ENCODE assay signal across 8 cellular contexts in the genomic region with DNA sequence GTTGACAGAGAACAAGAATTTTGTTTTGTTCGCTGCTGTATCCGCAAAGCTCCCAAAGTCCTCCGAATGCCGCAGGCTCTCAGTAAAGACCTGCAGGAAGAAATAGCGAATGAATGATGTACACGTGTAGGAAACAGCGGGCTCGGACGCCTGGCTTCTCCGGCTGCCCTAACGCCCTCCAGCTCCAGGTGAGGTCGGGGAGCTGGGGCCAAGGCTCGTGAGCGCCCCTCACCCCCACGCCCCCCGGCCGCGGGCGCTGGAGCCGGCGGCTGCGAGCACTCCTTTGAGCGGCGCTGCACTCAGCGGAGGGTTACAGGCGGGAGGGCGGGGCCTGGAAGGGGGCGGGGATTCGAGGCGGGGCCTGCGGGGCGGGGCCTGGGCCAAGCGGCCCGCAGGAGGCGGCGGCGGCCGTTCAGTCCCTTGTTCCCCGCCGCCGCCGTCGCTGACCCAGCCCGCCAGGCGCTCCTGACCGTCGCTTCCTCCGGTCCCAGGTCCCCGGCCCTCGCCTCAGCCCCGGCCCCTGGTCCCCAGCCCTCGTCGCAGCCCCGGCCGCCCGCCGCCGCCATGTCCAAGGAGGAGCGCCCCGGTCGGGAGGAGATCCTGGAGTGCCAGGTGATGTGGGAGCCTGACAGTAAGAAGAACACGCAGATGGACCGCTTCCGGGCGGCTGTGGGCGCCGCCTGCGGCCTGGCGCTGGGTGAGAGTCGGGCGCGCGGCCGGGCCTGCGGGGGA. TPM values are rescaled to one million over a fixed set of nuclear protein-coding genes. Genes with fewer than 3 reads are reported as not detected.
DNase-seq lines count a peak whose midpoint lies in the region; ATAC-seq and TF ChIP-seq lines count a peak whose summit lies in the region.

A gene with protein sequence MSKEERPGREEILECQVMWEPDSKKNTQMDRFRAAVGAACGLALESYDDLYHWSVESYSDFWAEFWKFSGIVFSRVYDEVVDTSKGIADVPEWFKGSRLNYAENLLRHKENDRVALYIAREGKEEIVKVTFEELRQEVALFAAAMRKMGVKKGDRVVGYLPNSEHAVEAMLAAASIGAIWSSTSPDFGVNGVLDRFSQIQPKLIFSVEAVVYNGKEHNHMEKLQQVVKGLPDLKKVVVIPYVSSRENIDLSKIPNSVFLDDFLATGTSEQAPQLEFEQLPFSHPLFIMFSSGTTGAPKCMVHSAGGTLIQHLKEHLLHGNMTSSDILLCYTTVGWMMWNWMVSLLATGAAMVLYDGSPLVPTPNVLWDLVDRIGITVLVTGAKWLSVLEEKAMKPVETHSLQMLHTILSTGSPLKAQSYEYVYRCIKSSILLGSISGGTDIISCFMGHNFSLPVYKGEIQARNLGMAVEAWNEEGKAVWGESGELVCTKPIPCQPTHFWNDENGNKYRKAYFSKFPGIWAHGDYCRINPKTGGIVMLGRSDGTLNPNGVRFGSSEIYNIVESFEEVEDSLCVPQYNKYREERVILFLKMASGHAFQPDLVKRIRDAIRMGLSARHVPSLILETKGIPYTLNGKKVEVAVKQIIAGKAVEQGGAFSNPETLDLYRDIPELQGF (plus strand): TSS at position 415 of the 732 bp plus-strand sequence. CDS start 150 bp downstream, at position 565.

- peak; percentile 66 to 81 (median 69) for DNase-seq in CD8-positive, alpha-beta memory T cell
- DNase-seq in NOMO-1 (lab: John Stamatoyannopoulos, UW; ENCODE audit: unreplicated experiment in 2 of 2), result peak; percentile 63 to 71
- peak; percentile 33 for DNase-seq in activated CD8-positive, alpha-beta memory T cell treated with anti-CD3 and anti-CD28 coated beads, Interleukin-2, amount 50 U/mL, for 24 hours (ENCODE audit: extremely low read depth)
- DNase-seq in endothelial cell (ENCODE audit: low spot score), result peak; percentile 81
- DNase-seq in midbrain (lab: John Stamatoyannopoulos, UW), result peak; percentile 80
- DNase-seq in stimulated activated CD8-positive, alpha-beta memory T cell treated with anti-CD3 and anti-CD28 coated beads, Interleukin-2, amount 100 ng/mL, for 1 hour (ENCODE audit: low read depth in 2 of 2), result peak; percentile 45 to 65

- POLR2A ChIA-PET in CD8-positive, alpha-beta memory T cell (lab: Charles Lee), result interaction anchor here (0.6 to 1.5 kb wide), 3 partner anchors 16 to 1530 kb away, joined by 3 read pairs; a partner anchor contains a TSS

- peaks cover 15 to 25% (median 19%) of the 10 kb centered on the region in 3 donors for H3K4me1 Mint-ChIP-seq in CD8-positive, alpha-beta memory T cell
- H3K4me1 Mint-ChIP-seq in endothelial cell (ENCODE audit: unreplicated experiment), result peaks cover 20% of the 10 kb centered on the region

- no peaks in the 10 kb centered on the region for H3K36me3 ChIP-seq in CD8-positive, alpha-beta memory T cell (ENCODE audit: insufficient read depth, low read length)

- H3K4me3 ChIP-seq in CD8-positive, alpha-beta memory T cell (ENCODE audit: low read length), result peak within 1 kb of the TSS; percentile 66

- peaks cover 3 to 8% of the 10 kb centered on the region in 2 donors for H3K27me3 Mint-ChIP-seq in CD8-positive, alpha-beta memory T cell
- peaks cover 6% of the 10 kb centered on the region for H3K27me3 Mint-ChIP-seq in endothelial cell (ENCODE audit: unreplicated experiment)

- peak within 1 kb of the TSS; percentile 24 for H3K27ac ChIP-seq in CD8-positive, alpha-beta memory T cell (ENCODE audit: low read depth, low read length)

- no peaks in the 10 kb centered on the region for H3K9me3 Mint-ChIP-seq in CD8-positive, alpha-beta memory T cell
- H3K9me3 Mint-ChIP-seq in endothelial cell (ENCODE audit: unreplicated experiment), result no peaks in the 10 kb centered on the region

- no peaks in the 10 kb centered on the region for H3K27me3 ChIP-seq in CD8-positive, alpha-beta memory T cell (ENCODE audit: insufficient read depth, low read length, poor library complexity, severe bottlenecking)

- no peaks in the 10 kb centered on the region for H3K36me3 Mint-ChIP-seq in CD8-positive, alpha-beta memory T cell
- H3K36me3 Mint-ChIP-seq in endothelial cell (ENCODE audit: low read depth, unreplicated experiment), result peaks cover 8% of the 10 kb centered on the region

- H3K9me3 ChIP-seq in CD8-positive, alpha-beta memory T cell (ENCODE audit: low read length), result no peaks in the 10 kb centered on the region

- peak; percentile 95 for ATAC-seq in GM19452 (IDR thresholded peaks at IDR 0.05; ENCODE audit: unreplicated experiment)
- peak; percentile 90 for ATAC-seq in HG03571 (IDR thresholded peaks at IDR 0.05; ENCODE audit: unreplicated experiment)

- peak within 1 kb of the TSS; percentile 36 to 88 (median 78) for H3K27ac Mint-ChIP-seq in CD8-positive, alpha-beta memory T cell
- peak within 1 kb of the TSS; percentile 48 for H3K27ac Mint-ChIP-seq in endothelial cell (ENCODE audit: unreplicated experiment)

- peaks cover 10% of the 10 kb centered on the region for H3K4me1 ChIP-seq in CD8-positive, alpha-beta memory T cell (ENCODE audit: insufficient read depth, low read length)

- peak within 1 kb of the TSS; percentile 77 to 91 (median 83) for H3K4me3 Mint-ChIP-seq in CD8-positive, alpha-beta memory T cell
- peak within 1 kb of the TSS; percentile 94 for H3K4me3 Mint-ChIP-seq in endothelial cell (ENCODE audit: unreplicated experiment)

- CTCF ChIA-PET in CD8-positive, alpha-beta memory T cell (lab: Charles Lee), result interaction anchor here (0.9 to 1.8 kb wide), 3 partner anchors 15 to 125 kb away, joined by 3 to 4 read pairs (median 4); no protein-coding TSS in a partner anchor

- TF ChIP-seq CTCF in endothelial cell (IDR thresholded peaks at IDR 0.05; ENCODE audit: unreplicated experiment), result no peak

RNA-seq across cellular contexts. Expression of the gene that starts here (rescaled TPM):
- 10 to 100 TPM; 16.1 to 16.7 TPM for total RNA-seq in CD8-positive, alpha-beta memory T cell
- 11.8 TPM for polyA plus RNA-seq in CD8-positive, alpha-beta memory T cell
- total RNA-seq in endothelial cell (ENCODE audit: unreplicated experiment), result 77.6 TPM

Comparison
In these comparisons a context has a peak if more than half of its experiments do, and no peak if none do; other contexts are left out.
1. Peak in every context shown above with its lines: DNase-seq, ATAC-seq, H3K4me3 ChIP-seq and H3K27ac ChIP-seq.